ENCODE assay signal across 16 cellular contexts in genomic region chr15:98289747-98290146, GRCh38.
DNase-seq lines count a peak whose midpoint lies in the region; ATAC-seq and TF ChIP-seq lines count a peak whose summit lies in the region.
"Had no signal": no experiment of that assay in that cellular context is flagged by ENCODE, and none has a peak within 500 bp of the region (broad histone marks: within the 10 kb centered on the region; RNA-seq: fewer than 3 reads in every experiment).

No MANE protein-coding gene starts in this region.

- H3K4me1 ChIP-seq in A673 (ENCODE audit: insufficient read depth, low read length, poor library complexity, severe bottlenecking), result peaks cover 8% of the 10 kb centered on the region
- peaks cover 7% of the 10 kb centered on the region for H3K4me1 ChIP-seq in HEK293 (ENCODE audit: control insufficient read depth, insufficient read depth, low read length)
- H3K4me1 ChIP-seq in endodermal cell (ENCODE audit: control insufficient read depth, insufficient read depth, low read length), result no peaks in the 10 kb centered on the region
- no peaks in the 10 kb centered on the region for H3K4me1 ChIP-seq in mesendoderm (ENCODE audit: control insufficient read depth, low read depth, low read length)
- H3K4me1 ChIP-seq: BE2C had no signal

- POLR2A ChIA-PET in A673 (lab: Charles Lee; ENCODE audit: low non-redundant PET), result no interaction called here
- POLR2A ChIA-PET in HEK293 (lab: Yijun Ruan, JAX), result interaction anchor here (0.7 kb wide), 1 partner anchor 664 kb away, joined by 5 read pairs; no protein-coding TSS in a partner anchor
- POLR2A ChIA-PET in activated CD4-positive, alpha-beta T cell treated with anti-CD3 and anti-CD28 coated beads, Interleukin-2, amount 10 ng/mL, durations not matched to agents 7 days and 5 days (lab: Charles Lee), result no interaction called here

- 59 to 68% methylated on average over 2 to 3 of the region's 3 CpGs for WGBS in endodermal cell (ENCODE audit: insufficient coverage in 1 of 2, insufficient read length in 1 of 2), 2 experiments
- WGBS in mesendoderm (ENCODE audit: extremely low coverage, insufficient coverage, low lambda C conversion rate), result no CpG with 5 or more reads among the region's 3 CpGs

- H3K27me3 ChIP-seq in A673 (replicated peaks; ENCODE audit: insufficient read depth, low read depth, low read length, poor library complexity) (peaks cover 26% of the 10 kb centered on the region), endodermal cell (ENCODE audit: control insufficient read depth, insufficient read depth, low read length, poor library complexity, severe bottlenecking) (peaks cover 53% of the 10 kb centered on the region), mesendoderm (ENCODE audit: insufficient read depth, low read length, poor library complexity) (peaks cover 2% of the 10 kb centered on the region)

- H3K9ac ChIP-seq in endodermal cell (ENCODE audit: extremely low read depth, low read length, poor library complexity, severe bottlenecking) (no peak overlapping the region), mesendoderm (ENCODE audit: low read length) (no peak overlapping the region)
- H3K9ac ChIP-seq: KMS-11 had no signal

- BruUV-seq in A673 (replicated peaks; lab: Mats Ljungman, UMichigan), result no TSS peak

- H4K5ac ChIP-seq in mesendoderm (ENCODE audit: low read length), result no peak overlapping the region

- H3K27ac ChIP-seq in A673 (ENCODE audit: low read depth, low read length, poor library complexity, severe bottlenecking), result no peak overlapping the region
- no peak overlapping the region for H3K27ac ChIP-seq in HEK293 (ENCODE audit: extremely low read depth, low read depth, low read length)
- H3K27ac ChIP-seq in endodermal cell (ENCODE audit: low read depth, low read length), result no peak overlapping the region
- no peak overlapping the region for H3K27ac ChIP-seq in mesendoderm (ENCODE audit: low read depth, low read length)
- H3K27ac ChIP-seq: KMS-11 had no signal

- ATAC-seq in activated CD8-positive, alpha-beta memory T cell treated with anti-CD3 and anti-CD28 coated beads, Interleukin-2, amount 10 ng/mL, durations not matched to agents 7 days and 5 days, result no peak
- ATAC-seq in HG02571 (IDR thresholded peaks at IDR 0.05; ENCODE audit: unreplicated experiment), result no peak

- H2AK5ac ChIP-seq in mesendoderm (ENCODE audit: low read length), result no peak overlapping the region

- H2BK120ac ChIP-seq in mesendoderm (ENCODE audit: low read depth, low read length), result no peak overlapping the region

- DNase-seq in A673 (ENCODE audit: low spot score), result peak; percentile 84
- peak; percentile 44 for DNase-seq in endodermal cell
- peak; percentile 35 for DNase-seq in mesendoderm
- DNase-seq in activated CD4-positive, alpha-beta T cell treated with anti-CD3 and anti-CD28 coated beads, Interleukin-2, amount 10 ng/mL, durations not matched to agents 7 days and 5 days, result no peak
- DNase-seq in stimulated activated CD4-positive, alpha-beta T cell treated with anti-CD3 and anti-CD28 coated beads, Interleukin-2, amount 100 ng/mL, for 24 hours, result no peak
- DNase-seq in activated CD8-positive, alpha-beta memory T cell treated with anti-CD3 and anti-CD28 coated beads, Interleukin-2, amount 10 ng/mL, durations not matched to agents 7 days and 5 days, result no peak
- DNase-seq: BE2C, DND-41, H9, IMR-90, NCI-H187 treated with DMSO at 0.1 percent for 48 hours, NCI-H82, Right ventricle myocardium superior had no signal

- no peak overlapping the region for H3K4ac ChIP-seq in mesendoderm (ENCODE audit: low read depth, low read length)

- no peak overlapping the region for H3K23ac ChIP-seq in mesendoderm (ENCODE audit: low read length)

- H2BK15ac ChIP-seq in mesendoderm (replicated peaks; ENCODE audit: low read depth), result no peak overlapping the region

- H3K4me3 Mint-ChIP-seq in endodermal cell, result no peak overlapping the region
- no peak overlapping the region for H3K4me3 Mint-ChIP-seq in activated CD4-positive, alpha-beta T cell treated with anti-CD3 and anti-CD28 coated beads, Interleukin-2, amount 10 ng/mL, durations not matched to agents 7 days and 5 days
- H3K4me3 Mint-ChIP-seq in activated CD8-positive, alpha-beta memory T cell treated with anti-CD3 and anti-CD28 coated beads, Interleukin-2, amount 10 ng/mL, durations not matched to agents 7 days and 5 days, result no peak overlapping the region
- H3K4me3 Mint-ChIP-seq: H9 had no signal

- H3K18ac ChIP-seq in mesendoderm (ENCODE audit: low read length), result no peak overlapping the region

- no peak overlapping the region for H3K27ac Mint-ChIP-seq in endodermal cell
- no peak overlapping the region for H3K27ac Mint-ChIP-seq in activated CD4-positive, alpha-beta T cell treated with anti-CD3 and anti-CD28 coated beads, Interleukin-2, amount 10 ng/mL, durations not matched to agents 7 days and 5 days
- no peak overlapping the region for H3K27ac Mint-ChIP-seq in activated CD8-positive, alpha-beta memory T cell treated with anti-CD3 and anti-CD28 coated beads, Interleukin-2, amount 10 ng/mL, durations not matched to agents 7 days and 5 days
- H3K27ac Mint-ChIP-seq: H9 had no signal

- no peak overlapping the region for H3K4me2 ChIP-seq in mesendoderm (ENCODE audit: low read length)
- H3K4me2 ChIP-seq: KMS-11 had no signal

- H3K4me1 Mint-ChIP-seq in endodermal cell, result peaks cover 9% of the 10 kb centered on the region
- H3K4me1 Mint-ChIP-seq in activated CD4-positive, alpha-beta T cell treated with anti-CD3 and anti-CD28 coated beads, Interleukin-2, amount 10 ng/mL, durations not matched to agents 7 days and 5 days, result no peaks in the 10 kb centered on the region
- H3K4me1 Mint-ChIP-seq in activated CD8-positive, alpha-beta memory T cell treated with anti-CD3 and anti-CD28 coated beads, Interleukin-2, amount 10 ng/mL, durations not matched to agents 7 days and 5 days, result no peaks in the 10 kb centered on the region

- CTCF ChIA-PET in A673 (lab: Charles Lee) (no interaction called here), HEK293 (lab: Yijun Ruan, JAX) (interaction anchor here (0.7 to 1.3 kb wide), 4 partner anchors 21 to 139 kb away, joined by 3 to 4 read pairs (median 4); no protein-coding TSS in a partner anchor)
- CTCF ChIA-PET in activated CD4-positive, alpha-beta T cell treated with anti-CD3 and anti-CD28 coated beads, Interleukin-2, amount 10 ng/mL, durations not matched to agents 7 days and 5 days (lab: Charles Lee), result no interaction called here
- CTCF ChIA-PET in activated CD8-positive, alpha-beta memory T cell treated with anti-CD3 and anti-CD28 coated beads, Interleukin-2, amount 10 ng/mL, durations not matched to agents 7 days and 5 days (lab: Charles Lee), result no interaction called here

- H3K79me1 ChIP-seq in mesendoderm (ENCODE audit: low read length), result no peaks in the 10 kb centered on the region

- H3K79me2 ChIP-seq in mesendoderm (ENCODE audit: control insufficient read depth, insufficient read depth, low read length), result no peaks in the 10 kb centered on the region

- no peaks in the 10 kb centered on the region for H3K36me3 Mint-ChIP-seq in endodermal cell (ENCODE audit: low read depth)
- no peaks in the 10 kb centered on the region for H3K36me3 Mint-ChIP-seq in activated CD4-positive, alpha-beta T cell treated with anti-CD3 and anti-CD28 coated beads, Interleukin-2, amount 10 ng/mL, durations not matched to agents 7 days and 5 days (ENCODE audit: low read depth)
- no peaks in the 10 kb centered on the region for H3K36me3 Mint-ChIP-seq in activated CD8-positive, alpha-beta memory T cell treated with anti-CD3 and anti-CD28 coated beads, Interleukin-2, amount 10 ng/mL, durations not matched to agents 7 days and 5 days

- H3K9me3 Mint-ChIP-seq in endodermal cell, result no peaks in the 10 kb centered on the region
- H3K9me3 Mint-ChIP-seq in activated CD4-positive, alpha-beta T cell treated with anti-CD3 and anti-CD28 coated beads, Interleukin-2, amount 10 ng/mL, durations not matched to agents 7 days and 5 days, result no peaks in the 10 kb centered on the region
- no peaks in the 10 kb centered on the region for H3K9me3 Mint-ChIP-seq in activated CD8-positive, alpha-beta memory T cell treated with anti-CD3 and anti-CD28 coated beads, Interleukin-2, amount 10 ng/mL, durations not matched to agents 7 days and 5 days (ENCODE audit: low read depth)
- H3K9me3 Mint-ChIP-seq: H9 had no signal

- H3K27me3 Mint-ChIP-seq in endodermal cell (ENCODE audit: insufficient read depth), result peaks cover 51% of the 10 kb centered on the region
- peaks cover 25% of the 10 kb centered on the region for H3K27me3 Mint-ChIP-seq in activated CD4-positive, alpha-beta T cell treated with anti-CD3 and anti-CD28 coated beads, Interleukin-2, amount 10 ng/mL, durations not matched to agents 7 days and 5 days
- H3K27me3 Mint-ChIP-seq in activated CD8-positive, alpha-beta memory T cell treated with anti-CD3 and anti-CD28 coated beads, Interleukin-2, amount 10 ng/mL, durations not matched to agents 7 days and 5 days, result peaks cover 7% of the 10 kb centered on the region

- H3K56ac ChIP-seq in mesendoderm (ENCODE audit: low read length), result no peak overlapping the region

- H4K8ac ChIP-seq in mesendoderm (ENCODE audit: low read depth, low read length), result no peak overlapping the region

- no peak overlapping the region for H2BK5ac ChIP-seq in mesendoderm (ENCODE audit: low read length)

- TF ChIP-seq CTCF in A673 (conservative IDR thresholded peaks at IDR 0.05; ENCODE audit: low read depth, low read length), result no peak
- no peak for TF ChIP-seq CTCF in HEK293 (tag by site-specific recombination; IDR thresholded peaks at IDR 0.05)
- TF ChIP-seq CTCF in endodermal cell (conservative IDR thresholded peaks at IDR 0.05), result no peak

- intact Hi-C loops in A673 (cut with micrococcal nuclease; ENCODE audit: unreplicated experiment), result loop anchor here (5.0 to 10.0 kb wide), 2 partner anchors 112 to 205 kb away; no protein-coding TSS in a partner anchor

- H3K9me3 ChIP-seq in A673 (ENCODE audit: low read depth, low read length, poor library complexity, severe bottlenecking), result no peaks in the 10 kb centered on the region
- no peaks in the 10 kb centered on the region for H3K9me3 ChIP-seq in HEK293 (ENCODE audit: control insufficient read depth, insufficient read depth, low read depth, low read length)
- H3K9me3 ChIP-seq in endodermal cell (ENCODE audit: control insufficient read depth, low read length), result no peaks in the 10 kb centered on the region
- H3K9me3 ChIP-seq: BE2C had no signal

- no peaks in the 10 kb centered on the region for H3K36me3 ChIP-seq in A673 (ENCODE audit: insufficient read depth, low read length, poor library complexity, severe bottlenecking)
- no peaks in the 10 kb centered on the region for H3K36me3 ChIP-seq in HEK293 (ENCODE audit: control insufficient read depth in 2 of 2, insufficient read depth in 1 of 2, low read length in 2 of 2)
- no peaks in the 10 kb centered on the region for H3K36me3 ChIP-seq in endodermal cell (ENCODE audit: control insufficient read depth, insufficient read depth, low read length)
- H3K36me3 ChIP-seq in mesendoderm (ENCODE audit: control insufficient read depth, insufficient read depth, low read length), result no peaks in the 10 kb centered on the region
- H3K36me3 ChIP-seq: BE2C had no signal

- H3K4me3 ChIP-seq in A673 (ENCODE audit: low read depth, low read length, poor library complexity, severe bottlenecking), result no peak overlapping the region
- no peak overlapping the region for H3K4me3 ChIP-seq in HEK293 (ENCODE audit: low read depth, low read length)
- no peak overlapping the region for H3K4me3 ChIP-seq in endodermal cell (ENCODE audit: low read length)
- H3K4me3 ChIP-seq in mesendoderm (ENCODE audit: low read length), result no peak overlapping the region

Comparison
In these comparisons a context has a peak if more than half of its experiments do, and no peak if none do; other contexts are left out.
1. DNase-seq: peak in A673 (single experiment), endodermal cell (single experiment) and mesendoderm (single experiment); none in activated CD4-positive, alpha-beta T cell treated with anti-CD3 and anti-CD28 coated beads, Interleukin-2, amount 10 ng/mL, durations not matched to agents 7 days and 5 days (single experiment), stimulated activated CD4-positive, alpha-beta T cell treated with anti-CD3 and anti-CD28 coated beads, Interleukin-2, amount 100 ng/mL, for 24 hours (0 of 2) and activated CD8-positive, alpha-beta memory T cell treated with anti-CD3 and anti-CD28 coated beads, Interleukin-2, amount 10 ng/mL, durations not matched to agents 7 days and 5 days (single experiment).